1 cellular context compared by ENCODE assay signal in the genomic region with DNA sequence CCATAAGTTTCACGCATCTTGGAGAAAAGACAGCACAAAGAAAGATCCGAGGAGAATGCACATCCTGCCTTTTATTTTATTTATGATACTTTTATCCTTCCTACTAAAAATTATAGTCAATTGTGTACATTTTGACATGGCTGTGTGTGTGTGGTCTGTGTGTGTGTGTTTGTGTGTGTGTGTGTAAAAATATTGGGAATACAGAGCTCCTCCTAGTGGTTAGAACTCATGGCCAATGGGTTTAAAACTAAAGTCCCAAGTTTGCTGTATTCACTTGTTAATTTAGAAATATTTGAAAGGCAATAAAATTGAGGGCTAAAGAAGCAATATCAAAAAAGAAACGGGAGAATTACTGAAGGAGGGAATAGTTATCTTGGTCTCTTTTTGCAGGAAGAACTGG.
TF ChIP-seq lines count a peak whose summit lies in the region.

No MANE protein-coding gene starts in this region.

TF ChIP-seq in HCT116, 20 proteins besides CTCF, POLR2A, EP300 and RAD21 (continued from another document):
- TF ChIP-seq, protein P1, sequence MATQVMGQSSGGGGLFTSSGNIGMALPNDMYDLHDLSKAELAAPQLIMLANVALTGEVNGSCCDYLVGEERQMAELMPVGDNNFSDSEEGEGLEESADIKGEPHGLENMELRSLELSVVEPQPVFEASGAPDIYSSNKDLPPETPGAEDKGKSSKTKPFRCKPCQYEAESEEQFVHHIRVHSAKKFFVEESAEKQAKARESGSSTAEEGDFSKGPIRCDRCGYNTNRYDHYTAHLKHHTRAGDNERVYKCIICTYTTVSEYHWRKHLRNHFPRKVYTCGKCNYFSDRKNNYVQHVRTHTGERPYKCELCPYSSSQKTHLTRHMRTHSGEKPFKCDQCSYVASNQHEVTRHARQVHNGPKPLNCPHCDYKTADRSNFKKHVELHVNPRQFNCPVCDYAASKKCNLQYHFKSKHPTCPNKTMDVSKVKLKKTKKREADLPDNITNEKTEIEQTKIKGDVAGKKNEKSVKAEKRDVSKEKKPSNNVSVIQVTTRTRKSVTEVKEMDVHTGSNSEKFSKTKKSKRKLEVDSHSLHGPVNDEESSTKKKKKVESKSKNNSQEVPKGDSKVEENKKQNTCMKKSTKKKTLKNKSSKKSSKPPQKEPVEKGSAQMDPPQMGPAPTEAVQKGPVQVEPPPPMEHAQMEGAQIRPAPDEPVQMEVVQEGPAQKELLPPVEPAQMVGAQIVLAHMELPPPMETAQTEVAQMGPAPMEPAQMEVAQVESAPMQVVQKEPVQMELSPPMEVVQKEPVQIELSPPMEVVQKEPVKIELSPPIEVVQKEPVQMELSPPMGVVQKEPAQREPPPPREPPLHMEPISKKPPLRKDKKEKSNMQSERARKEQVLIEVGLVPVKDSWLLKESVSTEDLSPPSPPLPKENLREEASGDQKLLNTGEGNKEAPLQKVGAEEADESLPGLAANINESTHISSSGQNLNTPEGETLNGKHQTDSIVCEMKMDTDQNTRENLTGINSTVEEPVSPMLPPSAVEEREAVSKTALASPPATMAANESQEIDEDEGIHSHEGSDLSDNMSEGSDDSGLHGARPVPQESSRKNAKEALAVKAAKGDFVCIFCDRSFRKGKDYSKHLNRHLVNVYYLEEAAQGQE (IDR thresholded peaks at IDR 0.05; ENCODE audit: low read depth) = no peak
- TF ChIP-seq ZNF274 (IDR thresholded peaks at IDR 0.05; ENCODE audit: low read depth, low read length) (no peak), POLR2AphosphoS5 (IDR thresholded peaks at IDR 0.05; ENCODE audit: low read depth, low read length) (no peak), EZH2phosphoT487 (IDR thresholded peaks at IDR 0.05; ENCODE audit: borderline replicate concordance) (no peak), FOSL1 (IDR thresholded peaks at IDR 0.05; ENCODE audit: low read depth) (no peak), CBX3 (IDR thresholded peaks at IDR 0.05; ENCODE audit: low read depth) (no peak)
- TF ChIP-seq, protein P2, sequence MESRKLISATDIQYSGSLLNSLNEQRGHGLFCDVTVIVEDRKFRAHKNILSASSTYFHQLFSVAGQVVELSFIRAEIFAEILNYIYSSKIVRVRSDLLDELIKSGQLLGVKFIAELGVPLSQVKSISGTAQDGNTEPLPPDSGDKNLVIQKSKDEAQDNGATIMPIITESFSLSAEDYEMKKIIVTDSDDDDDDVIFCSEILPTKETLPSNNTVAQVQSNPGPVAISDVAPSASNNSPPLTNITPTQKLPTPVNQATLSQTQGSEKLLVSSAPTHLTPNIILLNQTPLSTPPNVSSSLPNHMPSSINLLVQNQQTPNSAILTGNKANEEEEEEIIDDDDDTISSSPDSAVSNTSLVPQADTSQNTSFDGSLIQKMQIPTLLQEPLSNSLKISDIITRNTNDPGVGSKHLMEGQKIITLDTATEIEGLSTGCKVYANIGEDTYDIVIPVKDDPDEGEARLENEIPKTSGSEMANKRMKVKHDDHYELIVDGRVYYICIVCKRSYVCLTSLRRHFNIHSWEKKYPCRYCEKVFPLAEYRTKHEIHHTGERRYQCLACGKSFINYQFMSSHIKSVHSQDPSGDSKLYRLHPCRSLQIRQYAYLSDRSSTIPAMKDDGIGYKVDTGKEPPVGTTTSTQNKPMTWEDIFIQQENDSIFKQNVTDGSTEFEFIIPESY (IDR thresholded peaks at IDR 0.05; ENCODE audit: extremely low read depth, insufficient replicate concordance, low read length) = no peak
TF ChIP-seq in HCT116: peak in this region for 0.
